ENCODE assay signal across 21 cellular contexts in genomic region chr22:31349960-31350359, GRCh38.
"Had no signal": no experiment of that assay in that cellular context is flagged by ENCODE, and none has a peak within 500 bp of the region (broad histone marks: within the 10 kb centered on the region; RNA-seq: fewer than 3 reads in every experiment).

No MANE protein-coding gene starts in this region.

- DNase-seq: immature natural killer cell; left colon; left lung; naive B cell; natural killer cell; right cardiac atrium; sigmoid colon; stimulated activated CD4-positive, alpha-beta T cell treated with anti-CD3 and anti-CD28 coated beads, Interleukin-1b, Interleukin-23, amount 100 ng/mL, for 48 hours; stimulated activated CD4-positive, alpha-beta T cell treated with anti-CD3 and anti-CD28 coated beads, Interleukin-2, amount 100 ng/mL, for 48 hours; stimulated activated CD4-positive, alpha-beta T cell treated with anti-CD3 and anti-CD28 coated beads, Interleukin-4, amount 100 ng/mL, for 4 hours; stimulated activated CD8-positive, alpha-beta memory T cell treated with anti-CD3 and anti-CD28 coated beads, Interleukin-4, amount 100 ng/mL, for 48 hours; stimulated activated naive CD4-positive, alpha-beta T cell treated with Interleukin-2 at 50 U/mL for 16 hours; stimulated activated naive CD8-positive, alpha-beta T cell treated with anti-CD3 and anti-CD28 coated beads, Interleukin-15, amount 100 ng/mL, for 72 hours; uterus had no signal

- H3K4me2 ChIP-seq: smooth muscle cell had no signal

- H3K27ac ChIP-seq: left lung, prostate gland, sigmoid colon, tibial nerve, uterus had no signal

- ATAC-seq: left colon; left lung; natural killer cell; right cardiac atrium; stimulated activated memory B cell treated with anti-CD40 and anti-IgM and Interleukin-4, amounts not matched to agents 10 μg/mL and 1 μg/mL and 100 μg/mL, for 72 hours; stimulated activated naive CD8-positive, alpha-beta T cell treated with anti-CD3 and anti-CD28 coated beads, Interleukin-15, amount 100 ng/mL, for 72 hours had no signal

- H3K27me3 Mint-ChIP-seq: naive B cell; stimulated activated memory B cell treated with anti-CD40 and anti-IgM and Interleukin-4, amounts not matched to agents 10 μg/mL and 1 μg/mL and 100 μg/mL, for 72 hours; stimulated activated naive CD8-positive, alpha-beta T cell treated with anti-CD3 and anti-CD28 coated beads, Interleukin-15, amount 100 ng/mL, for 72 hours; type B pancreatic cell had no signal

- H3K9me3 Mint-ChIP-seq: immature natural killer cell; mesothelial cell of epicardium; naive B cell; natural killer cell; stimulated activated memory B cell treated with anti-CD40 and anti-IgM and Interleukin-4, amounts not matched to agents 10 μg/mL and 1 μg/mL and 100 μg/mL, for 72 hours; stimulated activated naive CD8-positive, alpha-beta T cell treated with anti-CD3 and anti-CD28 coated beads, Interleukin-15, amount 100 ng/mL, for 72 hours; type B pancreatic cell had no signal

- H3K27ac Mint-ChIP-seq: mesothelial cell of epicardium; natural killer cell; stimulated activated memory B cell treated with anti-CD40 and anti-IgM and Interleukin-4, amounts not matched to agents 10 μg/mL and 1 μg/mL and 100 μg/mL, for 72 hours; stimulated activated naive CD8-positive, alpha-beta T cell treated with anti-CD3 and anti-CD28 coated beads, Interleukin-15, amount 100 ng/mL, for 72 hours had no signal

- H3K36me3 ChIP-seq: left lung, prostate gland, sigmoid colon, tibial nerve, uterus had no signal

- H3K4me3 ChIP-seq: left lung, lung, prostate gland, sigmoid colon, smooth muscle cell, tibial nerve, uterus had no signal

- H3K27me3 ChIP-seq: left lung, sigmoid colon, tibial nerve, uterus had no signal

- H3K4me3 Mint-ChIP-seq: mesothelial cell of epicardium; stimulated activated memory B cell treated with anti-CD40 and anti-IgM and Interleukin-4, amounts not matched to agents 10 μg/mL and 1 μg/mL and 100 μg/mL, for 72 hours; stimulated activated naive CD8-positive, alpha-beta T cell treated with anti-CD3 and anti-CD28 coated beads, Interleukin-15, amount 100 ng/mL, for 72 hours had no signal

- H3K36me3 Mint-ChIP-seq: immature natural killer cell; mesothelial cell of epicardium; naive B cell; natural killer cell; stimulated activated memory B cell treated with anti-CD40 and anti-IgM and Interleukin-4, amounts not matched to agents 10 μg/mL and 1 μg/mL and 100 μg/mL, for 72 hours; type B pancreatic cell had no signal

- H3K9me3 ChIP-seq: left lung, prostate gland, sigmoid colon, tibial nerve, uterus had no signal
